Comparison of ENCODE assay signal across 8 cellular contexts in genomic region chr20:23048283-23049200, GRCh38. TPM values are rescaled to one million over a fixed set of nuclear protein-coding genes. Genes with fewer than 3 reads are reported as not detected.
DNase-seq lines count a peak whose midpoint lies in the region; ATAC-seq, FAIRE-seq and TF ChIP-seq lines count a peak whose summit lies in the region.

No MANE protein-coding gene starts in this region.

- H3K4me3 Mint-ChIP-seq in CD8-positive, alpha-beta memory T cell = no peak overlapping the region

- H3K36me3 ChIP-seq in SK-N-SH (replicated peaks in 1 of 2; ENCODE audit: control insufficient read depth in 1 of 2, insufficient read depth in 2 of 2, low read length in 1 of 2) (no peaks in the 10 kb centered on the region), esophagus muscularis mucosa (peaks cover 0 to 16% (median 0%) of the 10 kb centered on the region in 4 donors), muscle layer of duodenum (ENCODE audit: control insufficient read depth in 1 of 2, insufficient read depth in 2 of 2, low read length in 2 of 2) (no peaks in the 10 kb centered on the region)
- H3K36me3 ChIP-seq in CD8-positive, alpha-beta memory T cell (ENCODE audit: insufficient read depth, low read length) = no peaks in the 10 kb centered on the region

- H3K27me3 ChIP-seq in SK-N-SH (ENCODE audit: insufficient read depth) (peaks cover 94% of the 10 kb centered on the region), esophagus muscularis mucosa (peaks cover 0 to 81% (median 14%) of the 10 kb centered on the region in 4 donors), muscle layer of duodenum (ENCODE audit: low read depth, low read length) (peaks cover 17% of the 10 kb centered on the region)
- no peaks in the 10 kb centered on the region for H3K27me3 ChIP-seq in CD8-positive, alpha-beta memory T cell (ENCODE audit: insufficient read depth, low read length, poor library complexity, severe bottlenecking)

- H3K27ac Mint-ChIP-seq in CD8-positive, alpha-beta memory T cell = no peak overlapping the region

- ATAC-seq in A549 (peak; percentile 60 to 78), GM18511 (IDR thresholded peaks at IDR 0.05; ENCODE audit: unreplicated experiment) (peak; percentile 45), HG02870 (IDR thresholded peaks at IDR 0.05; ENCODE audit: unreplicated experiment) (no peak)

- peaks cover 0 to 2% (median 0%) of the 10 kb centered on the region in 5 donors for H3K9me3 Mint-ChIP-seq in CD8-positive, alpha-beta memory T cell

- TF ChIP-seq EP300 in A549 (IDR thresholded peaks at IDR 0.05) (no peak), SK-N-SH (IDR thresholded peaks at IDR 0.05; ENCODE audit: borderline replicate concordance in 1 of 2, low read depth in 1 of 2, low read length in 1 of 2) (no peak), esophagus muscularis mucosa (IDR thresholded peaks at IDR 0.05) (no peak)

- peaks cover 21 to 58% of the 10 kb centered on the region in 2 donors for H3K27me3 Mint-ChIP-seq in CD8-positive, alpha-beta memory T cell

- peak overlapping the region; percentile 72 for H3K4me3 ChIP-seq in A549
- H3K4me3 ChIP-seq in SK-N-SH (ENCODE audit: low read depth in 2 of 2, low read length in 1 of 2) = no peak overlapping the region; a peak in 1 of 4 replicates
- H3K4me3 ChIP-seq in esophagus muscularis mucosa = peak overlapping the region; percentile 56 to 65 (median 60)
- H3K4me3 ChIP-seq in muscle layer of duodenum (ENCODE audit: low read depth in 1 of 2, low read length in 2 of 2) = peak overlapping the region; percentile 62 to 69
- no peak overlapping the region for H3K4me3 ChIP-seq in CD8-positive, alpha-beta memory T cell (ENCODE audit: low read length)

- H3K9me3 ChIP-seq in A549 (no peaks in the 10 kb centered on the region), SK-N-SH (no peaks in the 10 kb centered on the region), esophagus muscularis mucosa (no peaks in the 10 kb centered on the region), muscle layer of duodenum (ENCODE audit: control insufficient read depth in 1 of 2, low read length in 2 of 2) (no peaks in the 10 kb centered on the region)
- no peaks in the 10 kb centered on the region for H3K9me3 ChIP-seq in CD8-positive, alpha-beta memory T cell (ENCODE audit: low read length)

- no peaks in the 10 kb centered on the region for H3K9me2 ChIP-seq in SK-N-SH

- no peak overlapping the region for H3K9ac ChIP-seq in SK-N-SH

- TF ChIP-seq POLR2A in A549 (IDR thresholded peaks at IDR 0.05; ENCODE audit: low read length) = peak; percentile 40
- TF ChIP-seq POLR2A in esophagus muscularis mucosa (IDR thresholded peaks at IDR 0.05; ENCODE audit: low read depth) = no peak

- H4K20me1 ChIP-seq in SK-N-SH (ENCODE audit: insufficient read depth) = no peaks in the 10 kb centered on the region

- no peaks in the 10 kb centered on the region for H3K36me3 Mint-ChIP-seq in CD8-positive, alpha-beta memory T cell

- H3K4me2 ChIP-seq in A549 (peak overlapping the region; percentile 79), SK-N-SH (peak overlapping the region; percentile 64; the same call in 1 of the 2 replicates)

- POLR2A ChIA-PET in A549 (lab: Yijun Ruan, JAX) (interaction anchor here (1.0 to 4.6 kb wide), 8 partner anchors 86 to 357 kb away, joined by 3 to 31 read pairs (median 12); partner anchors contain the start of gene NXT1), SK-N-SH (lab: Yijun Ruan, JAX) (no interaction called here)
- POLR2A ChIA-PET in CD8-positive, alpha-beta memory T cell (lab: Charles Lee) = no interaction called here

- DNase-seq in A549 (ENCODE audit: low read depth in 1 of 2, low spot score in 1 of 2) (peak; percentile 76 to 83), SK-N-SH (no peak), esophagus muscularis mucosa (ENCODE audit: extremely low spot score) (no peak), GM19239 (ENCODE audit: insufficient read length, low spot score) (no peak)
- no peak for DNase-seq in CD8-positive, alpha-beta memory T cell

- peaks cover 0 to 4% (median 2%) of the 10 kb centered on the region in 3 donors for H3K4me1 Mint-ChIP-seq in CD8-positive, alpha-beta memory T cell

- intact Hi-C loops in esophagus muscularis mucosa (cut with DNase I) = no loop called here

- no peaks in the 10 kb centered on the region for H3K79me2 ChIP-seq in SK-N-SH (ENCODE audit: insufficient read depth)

- peaks cover 45% of the 10 kb centered on the region for H3K4me1 ChIP-seq in A549
- H3K4me1 ChIP-seq in SK-N-SH (ENCODE audit: control insufficient read depth in 1 of 2, insufficient read depth in 2 of 2, low read depth in 1 of 2, low read length in 1 of 2) = no peaks in the 10 kb centered on the region
- H3K4me1 ChIP-seq in esophagus muscularis mucosa = peaks cover 27 to 65% (median 45%) of the 10 kb centered on the region in 4 donors
- H3K4me1 ChIP-seq in muscle layer of duodenum (ENCODE audit: control insufficient read depth in 1 of 2, insufficient read depth in 2 of 2, low read length in 2 of 2) = peaks cover 0 to 37% of the 10 kb centered on the region in 2 donors
- H3K4me1 ChIP-seq in CD8-positive, alpha-beta memory T cell (ENCODE audit: insufficient read depth, low read length) = no peaks in the 10 kb centered on the region

- peak; percentile 34 to 51; a peak in 4 of 5 replicates for TF ChIP-seq RAD21 in A549 (conservative IDR thresholded peaks at IDR 0.05 in 1 of 2, IDR thresholded peaks at IDR 0.05 in 1 of 2)
- TF ChIP-seq RAD21 in SK-N-SH (IDR thresholded peaks at IDR 0.05; ENCODE audit: low read length) = no peak

- 11% methylated on average over 69 of the region's 92 CpGs for WGBS in A549 (ENCODE audit: missing lambda C conversion rate)
- WGBS in SK-N-SH (ENCODE audit: low lambda C conversion rate) = 8% methylated on average over 20 of the region's 92 CpGs
- 7% methylated on average over 7 of the region's 92 CpGs for WGBS in esophagus muscularis mucosa

- TF ChIP-seq CTCF in A549 (IDR thresholded peaks at IDR 0.05) (peak; percentile 59), SK-N-SH (IDR thresholded peaks at IDR 0.05) (peak; percentile 22; the same call in 1 of the 2 replicates), esophagus muscularis mucosa (IDR thresholded peaks at IDR 0.05) (peak; percentile 36 to 55 (median 40))

- no peak overlapping the region for H2AFZ ChIP-seq in SK-N-SH (ENCODE audit: low read depth)

- FAIRE-seq in A549 (lab: Jason Lieb, UNC) (no peak), GM19239 (lab: Jason Lieb, UNC) (no peak)

- CTCF ChIA-PET in A549 (lab: Yijun Ruan, JAX) = interaction anchor here (0.7 to 11.1 kb wide), 24 partner anchors 10 to 356 kb away, joined by 3 to 190 read pairs (median 5); partner anchors contain the start of gene SSTR4
- CTCF ChIA-PET in SK-N-SH (lab: Yijun Ruan, JAX) = no interaction called here
- CTCF ChIA-PET in CD8-positive, alpha-beta memory T cell (lab: Charles Lee) = no interaction called here

- peak overlapping the region; percentile 93 to 95 for H3K27ac ChIP-seq in A549
- no peak overlapping the region for H3K27ac ChIP-seq in SK-N-SH (ENCODE audit: low read depth in 2 of 2, low read length in 1 of 2)
- peak overlapping the region; percentile 69 to 85 (median 82) for H3K27ac ChIP-seq in esophagus muscularis mucosa (replicated peaks in 1 of 4)
- H3K27ac ChIP-seq in muscle layer of duodenum (ENCODE audit: low read length) = no peak overlapping the region
- no peak overlapping the region for H3K27ac ChIP-seq in CD8-positive, alpha-beta memory T cell (ENCODE audit: low read depth, low read length)

- no peaks in the 10 kb centered on the region for H3F3A ChIP-seq in SK-N-SH (replicated peaks; ENCODE audit: insufficient read depth)

TF ChIP-seq in A549, 52 proteins besides CTCF, POLR2A, EP300 and RAD21 (continues in another document):
- TF ChIP-seq HOXA7 (CRISPR knock-in tag; IDR thresholded peaks at IDR 0.05) (no peak), EHF (CRISPR knock-in tag; IDR thresholded peaks at IDR 0.05) (no peak), FOXS1 (CRISPR knock-in tag; IDR thresholded peaks at IDR 0.05) (no peak)

TF ChIP-seq in SK-N-SH, 30 proteins besides CTCF, POLR2A, EP300 and RAD21 (continues in another document):
- TF ChIP-seq YY1 (IDR thresholded peaks at IDR 0.05; ENCODE audit: low read depth) (no peak), RXRA (IDR thresholded peaks at IDR 0.05; ENCODE audit: borderline replicate concordance, low read depth) (no peak)

RNA-seq across cellular contexts. Expression of gene THBD, which starts 0.9 kb away (rescaled TPM):
- polyA plus RNA-seq in A549 (2011; rRNA removed) (26.8 and 29.6 TPM in 2 replicates), A549 (2017; fragmentation: RNase III; extraction: RNeasy Plus Mini Kit Qiagen cat#74134 plus additional on column Dnase treatment) (19.1 to 28.1 TPM (median 25.8 TPM) in 3 replicates), SK-N-SH (2012; rRNA removed) (0.13 and 0.33 TPM in 2 replicates)
- polyA plus RNA-seq in A549 (2012; cell fraction: cytosol; rRNA removed) = 16.5 and 21.6 TPM in 2 replicates
- 40.4 and 67.1 TPM in 2 replicates for polyA plus RNA-seq in A549 (2012; cell fraction: nucleus; rRNA removed)
- polyA minus RNA-seq in A549 (2011; rRNA and poly(A)+ RNA removed) = 9.7 and 9.9 TPM in 2 replicates
- 0.14 and 0.22 TPM in 2 replicates for polyA plus RNA-seq in SK-N-SH (2012; cell fraction: cytosol; rRNA removed)
- 0.18 and 0.19 TPM in 2 replicates for polyA plus RNA-seq in SK-N-SH (2012; cell fraction: nucleus; rRNA removed)
- total RNA-seq in esophagus muscularis mucosa = 100 to 1,000 TPM in 1 of 4 donors, 10 to 100 TPM in 3; 22.4 to 206 (median 47.3) TPM
- under 1 TPM; 0.13 to 0.31 TPM for total RNA-seq in CD8-positive, alpha-beta memory T cell
- polyA plus RNA-seq in CD8-positive, alpha-beta memory T cell = not detected

RNA-seq across cellular contexts. Expression of gene SSTR4, which starts 13.4 kb away (rescaled TPM):
- polyA plus RNA-seq in A549 (2011; rRNA removed) = 0.07 TPM in 1 of 2 replicates, not detected in the other
- 0.06 and 0.07 TPM in 2 replicates for polyA plus RNA-seq in A549 (2012; cell fraction: cytosol; rRNA removed)
- polyA plus RNA-seq in A549 (2012; cell fraction: nucleus; rRNA removed) = 0.24 TPM in 1 of 2 replicates, not detected in the other
- 0.08 TPM in 2 of 3 replicates, not detected in the other for polyA plus RNA-seq in A549 (2017; fragmentation: RNase III; extraction: RNeasy Plus Mini Kit Qiagen cat#74134 plus additional on column Dnase treatment)
- not detected in 2 replicates for polyA minus RNA-seq in A549 (2011; rRNA and poly(A)+ RNA removed)
- polyA plus RNA-seq in SK-N-SH (2012; rRNA removed) = not detected in 2 replicates
- not detected in 2 replicates for polyA plus RNA-seq in SK-N-SH (2012; cell fraction: cytosol; rRNA removed)
- polyA plus RNA-seq in SK-N-SH (2012; cell fraction: nucleus; rRNA removed) = not detected in 2 replicates
- not detected for total RNA-seq in esophagus muscularis mucosa
- not detected for total RNA-seq in CD8-positive, alpha-beta memory T cell
- polyA plus RNA-seq in CD8-positive, alpha-beta memory T cell = not detected

RNA-seq across cellular contexts. Expression of gene CD93, which starts 37.6 kb away (rescaled TPM):
- polyA plus RNA-seq in A549 (2011; rRNA removed) (not detected in 2 replicates), A549 (2017; fragmentation: RNase III; extraction: RNeasy Plus Mini Kit Qiagen cat#74134 plus additional on column Dnase treatment) (not detected in 3 replicates), SK-N-SH (2012; rRNA removed) (0.02 and 0.03 TPM in 2 replicates)
- not detected in 2 replicates for polyA plus RNA-seq in A549 (2012; cell fraction: cytosol; rRNA removed)
- polyA plus RNA-seq in A549 (2012; cell fraction: nucleus; rRNA removed) = not detected in 2 replicates
- not detected in 2 replicates for polyA minus RNA-seq in A549 (2011; rRNA and poly(A)+ RNA removed)
- polyA plus RNA-seq in SK-N-SH (2012; cell fraction: cytosol; rRNA removed) = 0.01 TPM in 2 replicates
- polyA plus RNA-seq in SK-N-SH (2012; cell fraction: nucleus; rRNA removed) = 0.01 TPM in 2 replicates
- 10 to 100 TPM; 24.5 to 80.7 (median 66.0) TPM for total RNA-seq in esophagus muscularis mucosa
- total RNA-seq in CD8-positive, alpha-beta memory T cell = under 1 TPM; 0.50 to 0.53 TPM
- polyA plus RNA-seq in CD8-positive, alpha-beta memory T cell = 0.02 TPM

Comparison
In these comparisons a context has a peak if more than half of its experiments do, and no peak if none do; other contexts are left out.
1. DNase-seq: peak in A549 (2 of 2); none in SK-N-SH (single experiment), esophagus muscularis mucosa (single experiment), CD8-positive, alpha-beta memory T cell (0 of 5) and GM19239 (single experiment).
2. H3K27ac ChIP-seq: peak in A549 (2 of 2) and esophagus muscularis mucosa (4 of 4); none in SK-N-SH (0 of 2), muscle layer of duodenum (single experiment) and CD8-positive, alpha-beta memory T cell (single experiment).
3. H3K4me3 ChIP-seq: peak in A549 (single experiment), esophagus muscularis mucosa (4 of 4) and muscle layer of duodenum (2 of 2); none in SK-N-SH (0 of 2) and CD8-positive, alpha-beta memory T cell (single experiment).
4. RNA of gene THBD, which starts 0.9 kb away (polyA plus RNA-seq): 16.5 to 67.1 TPM in A549; 0.13 to 0.33 TPM in SK-N-SH and not detected in CD8-positive, alpha-beta memory T cell (single experiment); every median in the first group is over 10 times any median in the second.
5. Of the 12 proteins assayed by ChIP-seq in both A549 and SK-N-SH: peak only in A549: MAX, RAD21 and SMC3; only in SK-N-SH: none; in both: CTCF; in neither: 8.
6. Peak in every context shown above with its lines, with median percentiles within 50 percentile points of each other: CTCF ChIP-seq.